Comparison of ENCODE assay signal across 17 cellular contexts in the genomic region with DNA sequence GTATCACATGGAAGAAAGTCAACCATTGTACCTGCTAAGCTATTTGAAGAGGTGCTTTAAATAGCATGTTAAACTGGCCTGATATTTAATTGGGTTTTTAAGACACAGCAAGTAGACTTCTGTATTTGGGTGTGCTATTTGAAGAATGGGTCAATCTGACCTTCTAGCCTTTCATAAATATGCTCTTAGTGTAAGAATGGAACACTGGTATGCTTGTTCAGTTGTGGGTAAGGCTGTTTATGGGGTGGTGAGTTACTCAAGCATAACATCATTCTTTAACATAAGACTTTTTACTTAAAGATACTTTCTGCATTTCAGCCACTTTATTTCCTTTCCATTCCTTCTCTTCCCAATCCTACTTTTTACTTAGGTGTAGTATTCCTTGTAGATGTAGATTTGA. TPM values are rescaled to one million over a fixed set of nuclear protein-coding genes. Genes with fewer than 3 reads are reported as not detected.
A peak's percentile ranks its signal among the peaks of the same experiment; 100 is the strongest.
DNase-seq lines count a peak whose midpoint lies in the region; ATAC-seq and TF ChIP-seq lines count a peak whose summit lies in the region.
"Had no signal": no experiment of that assay in that cellular context is flagged by ENCODE, and none has a peak within 500 bp of the region (broad histone marks: within the 10 kb centered on the region; RNA-seq: fewer than 3 reads in every experiment).

No MANE protein-coding gene starts in this region.

- no peaks in the 10 kb centered on the region for H3K9me3 ChIP-seq in PC-9 (ENCODE audit: insufficient read depth, low read depth)
- H3K9me3 ChIP-seq in gastrocnemius medialis = no peaks in the 10 kb centered on the region
- H3K9me3 ChIP-seq: colonic mucosa, suprapubic skin had no signal

- peaks cover 91% of the 10 kb centered on the region for H3K79me2 ChIP-seq in PC-9 (ENCODE audit: low read depth)

- H2AFZ ChIP-seq in PC-9 = no peak overlapping the region

- POLR2A ChIA-PET in PC-9 (lab: Charles Lee; ENCODE audit: unreplicated experiment) = no interaction called here

- in situ Hi-C loops in gastrocnemius medialis (cut with MboI; ENCODE audit: low sequenced_read_pairs in 4 of 4) = no loop called here

- peak overlapping the region; percentile 60 for H3K4me3 ChIP-seq in PC-9
- peak overlapping the region; percentile 40 to 59 (median 50) for H3K4me3 ChIP-seq in gastrocnemius medialis
- H3K4me3 ChIP-seq: colonic mucosa, suprapubic skin had no signal

- BruUV-seq in PC-9 (replicated peaks; lab: Mats Ljungman, UMichigan) = no TSS peak

- H4K20me1 ChIP-seq in PC-9 (ENCODE audit: insufficient read depth) = peaks cover 8% of the 10 kb centered on the region; the same call in 1 of the 2 replicates

- intact Hi-C loops in PC-9 (cut with micrococcal nuclease; ENCODE audit: unreplicated experiment) (no loop called here), gastrocnemius medialis (cut with DNase I; ENCODE audit: low total_unique reads) (no loop called here)

- no peaks in the 10 kb centered on the region for H3K9me2 ChIP-seq in PC-9 (ENCODE audit: insufficient read depth)

- H3K4me1 ChIP-seq in PC-9 (replicated peaks; ENCODE audit: insufficient read depth) (peaks cover 63% of the 10 kb centered on the region), gastrocnemius medialis (peaks cover 59 to 62% of the 10 kb centered on the region in 2 donors)

- CTCF ChIA-PET in PC-9 (lab: Charles Lee) = no interaction called here

- H3F3A ChIP-seq in PC-9 (ENCODE audit: insufficient read depth, low read depth) = peaks cover 72% of the 10 kb centered on the region

- TF ChIP-seq CTCF in PC-9 (conservative IDR thresholded peaks at IDR 0.05) = no peak
- no peak for TF ChIP-seq CTCF in gastrocnemius medialis (IDR thresholded peaks at IDR 0.05 in 4 of 5, conservative IDR thresholded peaks at IDR 0.05 in 1 of 5)

- peaks cover 58% of the 10 kb centered on the region for H3K36me3 ChIP-seq in PC-9 (ENCODE audit: low read depth)
- peaks cover 0 to 23% of the 10 kb centered on the region in 2 donors for H3K36me3 ChIP-seq in gastrocnemius medialis
- H3K36me3 ChIP-seq: colonic mucosa had no signal

- H3K27ac ChIP-seq in PC-9 (peak overlapping the region; percentile 95), gastrocnemius medialis (peak overlapping the region; percentile 84 to 91 (median 88))
- H3K27ac ChIP-seq: colonic mucosa, RWPE1, suprapubic skin, WERI-Rb-1 had no signal

- no peaks in the 10 kb centered on the region for H3K27me3 ChIP-seq in PC-9 (ENCODE audit: insufficient read depth, low read depth)
- H3K27me3 ChIP-seq in gastrocnemius medialis = no peaks in the 10 kb centered on the region
- H3K27me3 ChIP-seq: colonic mucosa, suprapubic skin had no signal

- peak overlapping the region; percentile 97 for H3K4me2 ChIP-seq in PC-9

- DNase-seq in EH (ENCODE audit: low read depth) = peak; percentile 82
- DNase-seq in PC-9 = no peak
- DNase-seq in foreskin melanocyte = peak; percentile 72
- no peak for DNase-seq in gastrocnemius medialis
- DNase-seq in OCI-M1 (lab: John Stamatoyannopoulos, UW) = no peak
- no peak for DNase-seq in kidney tubule cell (ENCODE audit: low spot score)
- no peak for DNase-seq in AG08395 (ENCODE audit: low spot score)
- DNase-seq: activated CD8-positive, alpha-beta T cell treated with anti-CD3 and anti-CD28 coated beads, Interleukin-2, amount 10 ng/mL, durations not matched to agents 7 days and 5 days; CD8-positive, alpha-beta T cell; colonic mucosa; NCI-H748 treated with DMSO at 0.1 percent for 48 hours; posterior cingulate gyrus; WERI-Rb-1 had no signal

- ATAC-seq in gastrocnemius medialis (no peak), HG02970 (IDR thresholded peaks at IDR 0.05; ENCODE audit: low FRiP score, unreplicated experiment) (no peak)
- ATAC-seq: activated CD8-positive, alpha-beta T cell treated with anti-CD3 and anti-CD28 coated beads, Interleukin-2, amount 10 ng/mL, durations not matched to agents 7 days and 5 days; CD8-positive, alpha-beta T cell; HepG2 had no signal

- no peak for TF ChIP-seq POLR2A in gastrocnemius medialis (IDR thresholded peaks at IDR 0.05)

RNA-seq across cellular contexts. Expression of a gene that starts 21.4 kb away (rescaled TPM):
- 143 and 147 TPM in 2 replicates for total RNA-seq in PC-9 (2021)
- 100 to 1,000 TPM in 1 of 4 donors, 10 to 100 TPM in 3; 42.3 to 109 (median 69.6) TPM for total RNA-seq in gastrocnemius medialis

RNA-seq across cellular contexts. Expression of a gene that starts 28.5 kb away (rescaled TPM):
- total RNA-seq in PC-9 (2021) = 32.1 and 36.5 TPM in 2 replicates
- 10 to 100 TPM; 17.9 to 31.4 (median 20.7) TPM for total RNA-seq in gastrocnemius medialis

Comparison
In these comparisons a context has a peak if more than half of its experiments do, and no peak if none do; other contexts are left out.
1. DNase-seq: peak in EH (single experiment) and foreskin melanocyte (single experiment); none in PC-9 (0 of 2), gastrocnemius medialis (0 of 2), OCI-M1 (single experiment), kidney tubule cell (single experiment) and AG08395 (single experiment).